In genomic region chr5:55191165-55191564, GRCh38 we compare ENCODE assay signal across 1 cellular context.
TF ChIP-seq lines count a peak whose summit lies in the region.

No MANE protein-coding gene starts in this region.

TF ChIP-seq in IMR-90, 13 proteins besides CTCF, POLR2A, EP300 and RAD21:
- TF ChIP-seq CEBPB (IDR thresholded peaks at IDR 0.05; ENCODE audit: low read depth, low read length) (0 out of 2 replicates have a peak, but pooled peaks have one; percentile 20), BHLHE40 (IDR thresholded peaks at IDR 0.05; ENCODE audit: low read depth, low read length) (no peak), NFE2L2 (IDR thresholded peaks at IDR 0.05; ENCODE audit: low read depth, low read length) (no peak), SMC3 (IDR thresholded peaks at IDR 0.05; ENCODE audit: low read depth, low read length) (no peak)
